Comparison of ENCODE assay signal across 8 cellular contexts in genomic region chr12:106247731-106248176, GRCh38. TPM values are rescaled to one million over a fixed set of nuclear protein-coding genes. Genes with fewer than 3 reads are reported as not detected.
A peak's percentile ranks its signal among the peaks of the same experiment; 100 is the strongest.
DNase-seq lines count a peak whose midpoint lies in the region; ATAC-seq, FAIRE-seq and TF ChIP-seq lines count a peak whose summit lies in the region.

TSS of gene CKAP4 (minus strand) at chr12:106248020. CDS start at chr12:106247851, 169 bp downstream.

- H3K36me3 ChIP-seq in BLaER1 (peaks cover 25% of the 10 kb centered on the region), gastroesophageal sphincter (peaks cover 0 to 11% of the 10 kb centered on the region in 2 donors), neural progenitor cell (no peaks in the 10 kb centered on the region), upper lobe of left lung (peaks cover 0 to 4% (median 0%) of the 10 kb centered on the region in 4 donors)

- peaks cover 40% of the 10 kb centered on the region for H3K79me2 ChIP-seq in neural progenitor cell (ENCODE audit: low read depth)

- H3K9me3 Mint-ChIP-seq in activated naive CD4-positive, alpha-beta T cell treated with anti-CD3 and anti-CD28 coated beads, Interleukin-2, amount 10 ng/mL, durations not matched to agents 7 days and 5 days = no peaks in the 10 kb centered on the region
- no peaks in the 10 kb centered on the region for H3K9me3 Mint-ChIP-seq in neural progenitor cell

- peaks cover 45% of the 10 kb centered on the region for H3K4me1 ChIP-seq in BLaER1
- H3K4me1 ChIP-seq in gastroesophageal sphincter = peaks cover 5 to 52% (median 13%) of the 10 kb centered on the region in 3 donors
- peaks cover 22% of the 10 kb centered on the region for H3K4me1 ChIP-seq in neural progenitor cell
- H3K4me1 ChIP-seq in upper lobe of left lung = peaks cover 21 to 33% (median 31%) of the 10 kb centered on the region in 4 donors

- H3K4me1 Mint-ChIP-seq in activated naive CD4-positive, alpha-beta T cell treated with anti-CD3 and anti-CD28 coated beads, Interleukin-2, amount 10 ng/mL, durations not matched to agents 7 days and 5 days = peaks cover 15% of the 10 kb centered on the region
- H3K4me1 Mint-ChIP-seq in neural progenitor cell = peaks cover 39% of the 10 kb centered on the region

- no peaks in the 10 kb centered on the region for H3K27me3 ChIP-seq in BLaER1
- H3K27me3 ChIP-seq in gastroesophageal sphincter = no peaks in the 10 kb centered on the region
- H3K27me3 ChIP-seq in neural progenitor cell = peaks cover 10% of the 10 kb centered on the region
- no peaks in the 10 kb centered on the region for H3K27me3 ChIP-seq in upper lobe of left lung

- ATAC-seq in HG03432 (IDR thresholded peaks at IDR 0.05; ENCODE audit: unreplicated experiment) (peak; percentile 62), gastroesophageal sphincter (peak; percentile 91), upper lobe of left lung (ENCODE audit: low FRiP score in 2 of 2) (peak; percentile 73 to 86)

- H3K4me2 ChIP-seq in BLaER1 = peak within 1 kb of the TSS; percentile 96
- H3K4me2 ChIP-seq in neural progenitor cell = peak within 1 kb of the TSS; percentile 93

- CTCF ChIA-PET in activated naive CD4-positive, alpha-beta T cell treated with anti-CD3 and anti-CD28 coated beads, Interleukin-2, amount 10 ng/mL, durations not matched to agents 7 days and 5 days (lab: Charles Lee) = no interaction called here

- TF ChIP-seq EP300 in gastroesophageal sphincter (IDR thresholded peaks at IDR 0.05) (no peak), upper lobe of left lung (IDR thresholded peaks at IDR 0.05) (no peak)

- peak; percentile 31 to 74 for TF ChIP-seq POLR2A in gastroesophageal sphincter (IDR thresholded peaks at IDR 0.05)
- peak in 3 of 4 donors; percentile 35 to 79 (median 61) for TF ChIP-seq POLR2A in upper lobe of left lung (IDR thresholded peaks at IDR 0.05)

- peak within 1 kb of the TSS; percentile 73 for H3K4me3 Mint-ChIP-seq in activated naive CD4-positive, alpha-beta T cell treated with anti-CD3 and anti-CD28 coated beads, Interleukin-2, amount 10 ng/mL, durations not matched to agents 7 days and 5 days
- peak within 1 kb of the TSS; percentile 86 for H3K4me3 Mint-ChIP-seq in neural progenitor cell

- H3K27me3 Mint-ChIP-seq in activated naive CD4-positive, alpha-beta T cell treated with anti-CD3 and anti-CD28 coated beads, Interleukin-2, amount 10 ng/mL, durations not matched to agents 7 days and 5 days = peaks cover 17% of the 10 kb centered on the region
- no peaks in the 10 kb centered on the region for H3K27me3 Mint-ChIP-seq in neural progenitor cell (ENCODE audit: insufficient read depth, low read depth)

- H3K9ac ChIP-seq in BLaER1 (peak within 1 kb of the TSS; percentile 92), neural progenitor cell (peak within 1 kb of the TSS; percentile 58)

- TF ChIP-seq CTCF in gastroesophageal sphincter (IDR thresholded peaks at IDR 0.05) (no peak), neural progenitor cell (IDR thresholded peaks at IDR 0.05) (no peak), upper lobe of left lung (IDR thresholded peaks at IDR 0.05) (peak in 2 of 6 experiments; percentile 2 to 36)

- H4K20me1 ChIP-seq in BLaER1 = peaks cover 39% of the 10 kb centered on the region
- peaks cover 38% of the 10 kb centered on the region for H4K20me1 ChIP-seq in neural progenitor cell (ENCODE audit: low read depth)

- H2AFZ ChIP-seq in neural progenitor cell (replicated peaks) = peak within 1 kb of the TSS; percentile 96

- DNase-seq in GM19238 (ENCODE audit: insufficient read length, low spot score) (peak; percentile 74), RCC 7860 (ENCODE audit: low spot score) (peak; percentile 37), neural progenitor cell (ENCODE audit: low spot score) (peak; percentile 92), upper lobe of left lung (peak; percentile 82 to 96)
- peak; percentile 62 for DNase-seq in activated naive CD4-positive, alpha-beta T cell treated with anti-CD3 and anti-CD28 coated beads, Interleukin-2, amount 10 ng/mL, durations not matched to agents 7 days and 5 days

- H3K36me3 Mint-ChIP-seq in activated naive CD4-positive, alpha-beta T cell treated with anti-CD3 and anti-CD28 coated beads, Interleukin-2, amount 10 ng/mL, durations not matched to agents 7 days and 5 days = no peaks in the 10 kb centered on the region
- H3K36me3 Mint-ChIP-seq in neural progenitor cell = peaks cover 11% of the 10 kb centered on the region

- peak within 1 kb of the TSS; percentile 95 for H3K27ac ChIP-seq in BLaER1
- H3K27ac ChIP-seq in gastroesophageal sphincter = peak within 1 kb of the TSS; percentile 91 to 100 (median 95)
- peak within 1 kb of the TSS; percentile 72 for H3K27ac ChIP-seq in neural progenitor cell
- peak within 1 kb of the TSS; percentile 98 to 99 (median 98) for H3K27ac ChIP-seq in upper lobe of left lung

- no CpG with 5 or more reads among the region's 75 CpGs for WGBS in gastroesophageal sphincter (ENCODE audit: low coverage in 1 of 2), 2 donors
- WGBS in upper lobe of left lung, 2 donors = no CpG with 5 or more reads among the region's 75 CpGs

- H3K9me3 ChIP-seq in BLaER1 (no peaks in the 10 kb centered on the region), gastroesophageal sphincter (no peaks in the 10 kb centered on the region), neural progenitor cell (ENCODE audit: low read depth) (no peaks in the 10 kb centered on the region), upper lobe of left lung (no peaks in the 10 kb centered on the region)

- no peak for FAIRE-seq in RCC 7860 (lab: Jason Lieb, UNC)

- H3K4me3 ChIP-seq in BLaER1 = peak within 1 kb of the TSS; percentile 90
- peak within 1 kb of the TSS; percentile 61 to 96 for H3K4me3 ChIP-seq in gastroesophageal sphincter
- peak within 1 kb of the TSS; percentile 81 for H3K4me3 ChIP-seq in neural progenitor cell
- peak within 1 kb of the TSS; percentile 49 to 92 (median 77) for H3K4me3 ChIP-seq in upper lobe of left lung

- peak within 1 kb of the TSS; percentile 75 for H3K27ac Mint-ChIP-seq in activated naive CD4-positive, alpha-beta T cell treated with anti-CD3 and anti-CD28 coated beads, Interleukin-2, amount 10 ng/mL, durations not matched to agents 7 days and 5 days
- peak within 1 kb of the TSS; percentile 74 for H3K27ac Mint-ChIP-seq in neural progenitor cell

- H3F3A ChIP-seq in neural progenitor cell (ENCODE audit: low read depth) = peaks cover 27% of the 10 kb centered on the region

RNA-seq across cellular contexts. Expression of gene CKAP4, which starts in this region (rescaled TPM):
- total RNA-seq in gastroesophageal sphincter (10 to 100 TPM; 36.3 to 55.4 (median 42.9) TPM), neural progenitor cell (ENCODE audit: low replicate concordance) (58.7 and 64.3 TPM in 2 replicates), upper lobe of left lung (10 to 100 TPM; 16.8 to 70.8 (median 44.5) TPM)

Comparison
In these comparisons a context has a peak if more than half of its experiments do, and no peak if none do; other contexts are left out.
1. Peak in every context shown above with its lines: DNase-seq, ATAC-seq, H3K4me3 ChIP-seq and H3K27ac ChIP-seq.
2. DNase-seq: peak in every context shown above with its lines; median percentile 92 in neural progenitor cell; 89 in upper lobe of left lung; 74 in GM19238; 62 in activated naive CD4-positive, alpha-beta T cell treated with anti-CD3 and anti-CD28 coated beads, Interleukin-2, amount 10 ng/mL, durations not matched to agents 7 days and 5 days; 37 in RCC 7860.